Comparison of ENCODE assay signal across 12 cellular contexts in genomic region chr1:90000934-90001676, GRCh38. TPM values are rescaled to one million over a fixed set of nuclear protein-coding genes. Genes with fewer than 3 reads are reported as not detected.
A peak's percentile ranks its signal among the peaks of the same experiment; 100 is the strongest.
DNase-seq lines count a peak whose midpoint lies in the region; ATAC-seq, FAIRE-seq and TF ChIP-seq lines count a peak whose summit lies in the region.
"Had no signal": no experiment of that assay in that cellular context is flagged by ENCODE, and none has a peak within 500 bp of the region (broad histone marks: within the 10 kb centered on the region; RNA-seq: fewer than 3 reads in every experiment).

No MANE protein-coding gene starts in this region.

- no peak overlapping the region for H3K4me3 Mint-ChIP-seq in glutamatergic neuron (ENCODE audit: unreplicated experiment)
- H3K4me3 Mint-ChIP-seq in activated T-helper 2 cell treated with anti-CD3 and anti-CD28 coated beads, Interferon-gamma antibody, Interleukin-2, Interleukin-4, amounts not matched to agents 10 μg/mL and 5 μg/mL and 100 μg/mL, durations not matched to agents 14 hours and 24 hours and 36 hours (ENCODE audit: low read depth): no peak overlapping the region
- H3K4me3 Mint-ChIP-seq: T-helper 1 cell treated with Interleukin-12 subunit alpha and Interleukin-12 subunit beta and Interleukin-4 antibody, amounts not matched to agents 30 μg/mL and 1 μg/mL, for 36 hours had no signal

- ATAC-seq in left cardiac atrium (no peak), HG02852 (IDR thresholded peaks at IDR 0.05; ENCODE audit: unreplicated experiment) (no peak)
- ATAC-seq: body of pancreas, mucosa of descending colon had no signal

- H3K27ac Mint-ChIP-seq in glutamatergic neuron (ENCODE audit: unreplicated experiment): peak overlapping the region; percentile 85
- H3K27ac Mint-ChIP-seq in activated T-helper 2 cell treated with anti-CD3 and anti-CD28 coated beads, Interferon-gamma antibody, Interleukin-2, Interleukin-4, amounts not matched to agents 10 μg/mL and 5 μg/mL and 100 μg/mL, durations not matched to agents 14 hours and 24 hours and 36 hours: no peak overlapping the region
- H3K27ac Mint-ChIP-seq: T-helper 1 cell treated with Interleukin-12 subunit alpha and Interleukin-12 subunit beta and Interleukin-4 antibody, amounts not matched to agents 30 μg/mL and 1 μg/mL, for 36 hours had no signal

- peaks cover 2% of the 10 kb centered on the region for H3K27me3 Mint-ChIP-seq in glutamatergic neuron (ENCODE audit: unreplicated experiment)
- H3K27me3 Mint-ChIP-seq in activated T-helper 2 cell treated with anti-CD3 and anti-CD28 coated beads, Interferon-gamma antibody, Interleukin-2, Interleukin-4, amounts not matched to agents 10 μg/mL and 5 μg/mL and 100 μg/mL, durations not matched to agents 14 hours and 24 hours and 36 hours (ENCODE audit: low read depth): no peaks in the 10 kb centered on the region

- H3K9me3 Mint-ChIP-seq in glutamatergic neuron (ENCODE audit: unreplicated experiment): peaks cover 2% of the 10 kb centered on the region
- H3K9me3 Mint-ChIP-seq in activated T-helper 2 cell treated with anti-CD3 and anti-CD28 coated beads, Interferon-gamma antibody, Interleukin-2, Interleukin-4, amounts not matched to agents 10 μg/mL and 5 μg/mL and 100 μg/mL, durations not matched to agents 14 hours and 24 hours and 36 hours: no peaks in the 10 kb centered on the region
- H3K9me3 Mint-ChIP-seq: T-helper 1 cell treated with Interleukin-12 subunit alpha and Interleukin-12 subunit beta and Interleukin-4 antibody, amounts not matched to agents 30 μg/mL and 1 μg/mL, for 36 hours had no signal

- no peak for TF ChIP-seq CTCF in glutamatergic neuron (IDR thresholded peaks at IDR 0.05; ENCODE audit: partially characterized antibody, unreplicated experiment)

- intact Hi-C loops in activated T-helper 2 cell treated with anti-CD3 and anti-CD28 coated beads, Interferon-gamma antibody, Interleukin-2, Interleukin-4, amounts not matched to agents 10 μg/mL and 5 μg/mL and 100 μg/mL, durations not matched to agents 14 hours and 24 hours and 36 hours (cut with micrococcal nuclease): no loop called here
- intact Hi-C loops in left cardiac atrium (cut with DNase I): no loop called here

- no peaks in the 10 kb centered on the region for H3K36me3 Mint-ChIP-seq in glutamatergic neuron (ENCODE audit: unreplicated experiment)
- peaks cover 56% of the 10 kb centered on the region for H3K36me3 Mint-ChIP-seq in activated T-helper 2 cell treated with anti-CD3 and anti-CD28 coated beads, Interferon-gamma antibody, Interleukin-2, Interleukin-4, amounts not matched to agents 10 μg/mL and 5 μg/mL and 100 μg/mL, durations not matched to agents 14 hours and 24 hours and 36 hours (ENCODE audit: low read depth)

- DNase-seq in DMS 273 treated with DMSO at 0.1 percent for 48 hours (lab: John Stamatoyannopoulos, UW) (peak; percentile 15), GM19239 (ENCODE audit: insufficient read length, low spot score) (no peak), NCI-H82 (lab: John Stamatoyannopoulos, UW) (peak; percentile 60), glutamatergic neuron (no peak), urothelium cell line (ENCODE audit: low spot score) (no peak), left cardiac atrium (no peak)
- no peak for DNase-seq in activated T-helper 2 cell treated with anti-CD3 and anti-CD28 coated beads, Interferon-gamma antibody, Interleukin-2, Interleukin-4, amounts not matched to agents 10 μg/mL and 5 μg/mL and 100 μg/mL, durations not matched to agents 14 hours and 24 hours and 36 hours (ENCODE audit: low spot score)
- DNase-seq: body of pancreas, mucosa of descending colon, NCI-H1048 had no signal

- H3K4me1 Mint-ChIP-seq in glutamatergic neuron (ENCODE audit: low read depth, unreplicated experiment): peaks cover 41% of the 10 kb centered on the region
- peaks cover 49% of the 10 kb centered on the region for H3K4me1 Mint-ChIP-seq in activated T-helper 2 cell treated with anti-CD3 and anti-CD28 coated beads, Interferon-gamma antibody, Interleukin-2, Interleukin-4, amounts not matched to agents 10 μg/mL and 5 μg/mL and 100 μg/mL, durations not matched to agents 14 hours and 24 hours and 36 hours (ENCODE audit: low read depth)

- FAIRE-seq in GM19239 (lab: Jason Lieb, UNC) (peak; percentile 14), urothelium cell line (lab: Jason Lieb, UNC) (no peak)

RNA-seq across cellular contexts. Expression of gene ZNF326, which starts 6.2 kb away (rescaled TPM):
- 57.8 TPM for total RNA-seq in glutamatergic neuron (ENCODE audit: unreplicated experiment)
- 32.8 and 33.1 TPM in 2 replicates for total RNA-seq in activated T-helper 2 cell treated with anti-CD3 and anti-CD28 coated beads, Interferon-gamma antibody, Interleukin-2, Interleukin-4, amounts not matched to agents 10 μg/mL and 5 μg/mL and 100 μg/mL, durations not matched to agents 14 hours and 24 hours and 36 hours
- total RNA-seq in left cardiac atrium: 10 to 100 TPM; 13.0 to 13.4 TPM

Comparison
In these comparisons a context has a peak if more than half of its experiments do, and no peak if none do; other contexts are left out.
1. DNase-seq: peak in DMS 273 treated with DMSO at 0.1 percent for 48 hours (single experiment) and NCI-H82 (single experiment); none in GM19239 (single experiment), glutamatergic neuron (single experiment), urothelium cell line (single experiment), activated T-helper 2 cell treated with anti-CD3 and anti-CD28 coated beads, Interferon-gamma antibody, Interleukin-2, Interleukin-4, amounts not matched to agents 10 μg/mL and 5 μg/mL and 100 μg/mL, durations not matched to agents 14 hours and 24 hours and 36 hours (single experiment) and left cardiac atrium (single experiment).